Comparison of ENCODE assay signal across 8 cellular contexts in genomic region chr2:121120991-121121390, GRCh38.
"Had no signal": no experiment of that assay in that cellular context is flagged by ENCODE, and none has a peak within 500 bp of the region (broad histone marks: within the 10 kb centered on the region; RNA-seq: fewer than 3 reads in every experiment).

No MANE protein-coding gene starts in this region.

- H3K9me3 Mint-ChIP-seq: GM23338, IgD-negative memory B cell had no signal

- H3K4me3 ChIP-seq: GM23338 had no signal

- DNase-seq: H9, HCEC 1CT had no signal

- H2AFZ ChIP-seq: GM23338 had no signal

- H3K36me3 Mint-ChIP-seq: IgD-negative memory B cell had no signal

- FAIRE-seq: H1, H54, HepG2 had no signal

- H3K27ac Mint-ChIP-seq: GM23338, H9, IgD-negative memory B cell had no signal

- H3K4me1 Mint-ChIP-seq: GM23338, H9 had no signal

- H3K4me3 Mint-ChIP-seq: GM23338, H9, IgD-negative memory B cell had no signal

- H3K27me3 Mint-ChIP-seq: IgD-negative memory B cell had no signal

- H3K4me2 ChIP-seq: GM23338 had no signal

- ATAC-seq: GM23338, HepG2 had no signal

- H3K27ac ChIP-seq: HL-60 had no signal
